Comparison of ENCODE assay signal across 9 cellular contexts in genomic region chr19:55703790-55704215, GRCh38. TPM values are rescaled to one million over a fixed set of nuclear protein-coding genes. Genes with fewer than 3 reads are reported as not detected.
DNase-seq lines count a peak whose midpoint lies in the region; ATAC-seq, FAIRE-seq and TF ChIP-seq lines count a peak whose summit lies in the region.
"Had no signal": no experiment of that assay in that cellular context is flagged by ENCODE, and none has a peak within 500 bp of the region (broad histone marks: within the 10 kb centered on the region; RNA-seq: fewer than 3 reads in every experiment).

No MANE protein-coding gene starts in this region.

- DNase-seq in AG04449 (ENCODE audit: low read depth, low spot score) (no peak), LNCaP clone FGC (ENCODE audit: low read depth) (no peak), heart right ventricle (peak in 1 of 2 donors; percentile 60), gastrocnemius medialis (no peak), NCI-H1092 (lab: John Stamatoyannopoulos, UW) (no peak), GM19239 (ENCODE audit: insufficient read length, low spot score) (no peak), NCI-H1436 treated with DMSO at 0.1 percent for 48 hours (lab: John Stamatoyannopoulos, UW) (no peak)
- peak; percentile 24 for DNase-seq in activated T-helper 2 cell treated with anti-CD3 and anti-CD28 coated beads, Interferon-gamma antibody, Interleukin-2, Interleukin-4, amounts not matched to agents 10 μg/mL and 5 μg/mL and 100 μg/mL, durations not matched to agents 14 hours and 24 hours and 36 hours (ENCODE audit: low spot score)

- H3K4me1 ChIP-seq in heart right ventricle = peaks cover 0 to 5% (median 0%) of the 10 kb centered on the region in 9 donors
- no peaks in the 10 kb centered on the region for H3K4me1 ChIP-seq in gastrocnemius medialis

- no peaks in the 10 kb centered on the region for H3K9me3 Mint-ChIP-seq in activated T-helper 2 cell treated with anti-CD3 and anti-CD28 coated beads, Interferon-gamma antibody, Interleukin-2, Interleukin-4, amounts not matched to agents 10 μg/mL and 5 μg/mL and 100 μg/mL, durations not matched to agents 14 hours and 24 hours and 36 hours
- H3K9me3 Mint-ChIP-seq: activated naive CD4-positive, alpha-beta T cell treated with anti-CD3 and anti-CD28 coated beads, Interleukin-2, amount 50 U/mL, for 24 hours had no signal

- no peaks in the 10 kb centered on the region for H3K27me3 ChIP-seq in heart right ventricle
- H3K27me3 ChIP-seq in gastrocnemius medialis = no peaks in the 10 kb centered on the region

- peaks cover 2% of the 10 kb centered on the region for H3K4me1 Mint-ChIP-seq in activated T-helper 2 cell treated with anti-CD3 and anti-CD28 coated beads, Interferon-gamma antibody, Interleukin-2, Interleukin-4, amounts not matched to agents 10 μg/mL and 5 μg/mL and 100 μg/mL, durations not matched to agents 14 hours and 24 hours and 36 hours (ENCODE audit: low read depth)
- H3K4me1 Mint-ChIP-seq: activated naive CD4-positive, alpha-beta T cell treated with anti-CD3 and anti-CD28 coated beads, Interleukin-2, amount 50 U/mL, for 24 hours had no signal

- H3K27ac ChIP-seq in heart right ventricle (no peak overlapping the region), gastrocnemius medialis (no peak overlapping the region)

- H3K4me3 ChIP-seq in AG04449 (ENCODE audit: low read depth, low read length) = no peak overlapping the region
- H3K4me3 ChIP-seq in LNCaP clone FGC (ENCODE audit: low read depth, low read length) = no peak overlapping the region
- no peak overlapping the region for H3K4me3 ChIP-seq in heart right ventricle
- no peak overlapping the region for H3K4me3 ChIP-seq in gastrocnemius medialis

- in situ Hi-C loops in gastrocnemius medialis (cut with MboI; ENCODE audit: low sequenced_read_pairs in 4 of 4) = no loop called here

- H3K9me3 ChIP-seq in heart right ventricle = no peaks in the 10 kb centered on the region
- H3K9me3 ChIP-seq in gastrocnemius medialis = no peaks in the 10 kb centered on the region

- peak in 7 of 8 donors; percentile 36 to 72 (median 67) for ATAC-seq in heart right ventricle
- no peak for ATAC-seq in gastrocnemius medialis

- intact Hi-C loops in activated T-helper 2 cell treated with anti-CD3 and anti-CD28 coated beads, Interferon-gamma antibody, Interleukin-2, Interleukin-4, amounts not matched to agents 10 μg/mL and 5 μg/mL and 100 μg/mL, durations not matched to agents 14 hours and 24 hours and 36 hours (cut with micrococcal nuclease) = no loop called here
- intact Hi-C loops in heart right ventricle (cut with DNase I) = no loop called here
- intact Hi-C loops in gastrocnemius medialis (cut with DNase I; ENCODE audit: low total_unique reads) = no loop called here

- H3K27me3 Mint-ChIP-seq in activated T-helper 2 cell treated with anti-CD3 and anti-CD28 coated beads, Interferon-gamma antibody, Interleukin-2, Interleukin-4, amounts not matched to agents 10 μg/mL and 5 μg/mL and 100 μg/mL, durations not matched to agents 14 hours and 24 hours and 36 hours (ENCODE audit: low read depth) = no peaks in the 10 kb centered on the region
- H3K27me3 Mint-ChIP-seq: activated naive CD4-positive, alpha-beta T cell treated with anti-CD3 and anti-CD28 coated beads, Interleukin-2, amount 50 U/mL, for 24 hours had no signal

- peaks cover 24% of the 10 kb centered on the region for H3K36me3 Mint-ChIP-seq in activated T-helper 2 cell treated with anti-CD3 and anti-CD28 coated beads, Interferon-gamma antibody, Interleukin-2, Interleukin-4, amounts not matched to agents 10 μg/mL and 5 μg/mL and 100 μg/mL, durations not matched to agents 14 hours and 24 hours and 36 hours (ENCODE audit: low read depth)

- FAIRE-seq in GM19239 (lab: Jason Lieb, UNC) = no peak

- no peak overlapping the region for H3K27ac Mint-ChIP-seq in activated T-helper 2 cell treated with anti-CD3 and anti-CD28 coated beads, Interferon-gamma antibody, Interleukin-2, Interleukin-4, amounts not matched to agents 10 μg/mL and 5 μg/mL and 100 μg/mL, durations not matched to agents 14 hours and 24 hours and 36 hours
- H3K27ac Mint-ChIP-seq: activated naive CD4-positive, alpha-beta T cell treated with anti-CD3 and anti-CD28 coated beads, Interleukin-2, amount 50 U/mL, for 24 hours had no signal

- WGBS in heart right ventricle, 2 donors = 39 to 41% methylated on average over 38 of the region's 38 CpGs

- peak; percentile 62 for TF ChIP-seq CTCF in AG04449 (IDR thresholded peaks at IDR 0.05; ENCODE audit: insufficient read depth, low read length, missing control alignments)
- TF ChIP-seq CTCF in LNCaP clone FGC (IDR thresholded peaks at IDR 0.05; ENCODE audit: control insufficient read depth, extremely low read depth, insufficient read depth) = peak; percentile 50
- peak; percentile 51 to 89 (median 72) for TF ChIP-seq CTCF in heart right ventricle (IDR thresholded peaks at IDR 0.05)
- TF ChIP-seq CTCF in gastrocnemius medialis (IDR thresholded peaks at IDR 0.05 in 4 of 5, conservative IDR thresholded peaks at IDR 0.05 in 1 of 5) = peak in 4 of 5 experiments; percentile 11 to 77 (median 58)

- H3K4me3 Mint-ChIP-seq in activated T-helper 2 cell treated with anti-CD3 and anti-CD28 coated beads, Interferon-gamma antibody, Interleukin-2, Interleukin-4, amounts not matched to agents 10 μg/mL and 5 μg/mL and 100 μg/mL, durations not matched to agents 14 hours and 24 hours and 36 hours (ENCODE audit: low read depth) = no peak overlapping the region
- H3K4me3 Mint-ChIP-seq: activated naive CD4-positive, alpha-beta T cell treated with anti-CD3 and anti-CD28 coated beads, Interleukin-2, amount 50 U/mL, for 24 hours had no signal

- TF ChIP-seq POLR2A in gastrocnemius medialis (IDR thresholded peaks at IDR 0.05) = no peak

- CTCF ChIA-PET in AG04449 (lab: Yijun Ruan, JAX) = no interaction called here

- H3K36me3 ChIP-seq in heart right ventricle (peaks cover 0 to 34% (median 0%) of the 10 kb centered on the region in 9 donors), gastrocnemius medialis (no peaks in the 10 kb centered on the region)

- POLR2A ChIA-PET in AG04449 (lab: Yijun Ruan, JAX) = no interaction called here

RNA-seq across cellular contexts. Expression of gene EPN1, which starts 28.8 kb away (rescaled TPM):
- 40.3 and 41.8 TPM in 2 replicates for total RNA-seq in activated T-helper 2 cell treated with anti-CD3 and anti-CD28 coated beads, Interferon-gamma antibody, Interleukin-2, Interleukin-4, amounts not matched to agents 10 μg/mL and 5 μg/mL and 100 μg/mL, durations not matched to agents 14 hours and 24 hours and 36 hours
- total RNA-seq in heart right ventricle (100 to 1,000 TPM; 127 to 305 (median 140) TPM), gastrocnemius medialis (100 to 1,000 TPM in 3 of 4 donors, 10 to 100 TPM in 1; 58.7 to 214 (median 190) TPM)
- polyA plus RNA-seq in heart right ventricle = 100 to 1,000 TPM; 134 to 140 TPM

RNA-seq across cellular contexts. Expression of gene NLRP9, which starts 34.4 kb away (rescaled TPM):
- total RNA-seq in activated T-helper 2 cell treated with anti-CD3 and anti-CD28 coated beads, Interferon-gamma antibody, Interleukin-2, Interleukin-4, amounts not matched to agents 10 μg/mL and 5 μg/mL and 100 μg/mL, durations not matched to agents 14 hours and 24 hours and 36 hours = not detected in 2 replicates
- total RNA-seq in heart right ventricle = not detected
- not detected for polyA plus RNA-seq in heart right ventricle
- total RNA-seq in gastrocnemius medialis = not detected

RNA-seq across cellular contexts. Expression of gene U2AF2, which starts 49.0 kb away (rescaled TPM):
- 344 and 351 TPM in 2 replicates for total RNA-seq in activated T-helper 2 cell treated with anti-CD3 and anti-CD28 coated beads, Interferon-gamma antibody, Interleukin-2, Interleukin-4, amounts not matched to agents 10 μg/mL and 5 μg/mL and 100 μg/mL, durations not matched to agents 14 hours and 24 hours and 36 hours
- total RNA-seq in heart right ventricle (100 to 1,000 TPM in 1 of 10 donors, 10 to 100 TPM in 9; 64.1 to 100 (median 72.9) TPM), gastrocnemius medialis (10 to 100 TPM; 38.1 to 60.2 (median 50.1) TPM)
- 10 to 100 TPM; 75.5 to 90.2 TPM for polyA plus RNA-seq in heart right ventricle

RNA-seq across cellular contexts. Expression of gene RFPL4A, which starts 55.1 kb away (rescaled TPM):
- not detected in 2 replicates for total RNA-seq in activated T-helper 2 cell treated with anti-CD3 and anti-CD28 coated beads, Interferon-gamma antibody, Interleukin-2, Interleukin-4, amounts not matched to agents 10 μg/mL and 5 μg/mL and 100 μg/mL, durations not matched to agents 14 hours and 24 hours and 36 hours
- total RNA-seq in heart right ventricle (under 1 TPM in 1 of 10 donors, not detected in 9; 0.30 TPM), gastrocnemius medialis (not detected)
- polyA plus RNA-seq in heart right ventricle = not detected

RNA-seq across cellular contexts. Expression of gene CCDC106, which starts 55.8 kb away (rescaled TPM):
- 7.2 and 8.1 TPM in 2 replicates for total RNA-seq in activated T-helper 2 cell treated with anti-CD3 and anti-CD28 coated beads, Interferon-gamma antibody, Interleukin-2, Interleukin-4, amounts not matched to agents 10 μg/mL and 5 μg/mL and 100 μg/mL, durations not matched to agents 14 hours and 24 hours and 36 hours
- total RNA-seq in heart right ventricle = 10 to 100 TPM; 12.1 to 20.0 (median 13.3) TPM
- 10 to 100 TPM; 15.3 to 29.6 TPM for polyA plus RNA-seq in heart right ventricle
- total RNA-seq in gastrocnemius medialis = 10 to 100 TPM in 2 of 4 donors, 1 to 10 TPM in 2; 6.3 to 21.2 (median 12.6) TPM

Comparison
In these comparisons a context has a peak if more than half of its experiments do, and no peak if none do; other contexts are left out.
1. ATAC-seq: peak in heart right ventricle (7 of 8); none in gastrocnemius medialis (0 of 2).
2. Peak in every context shown above with its lines, with median percentiles within 50 percentile points of each other: CTCF ChIP-seq.